Comparison of ENCODE assay signal across 9 cellular contexts in genomic region chr4:184444953-184445309, GRCh38. TPM values are rescaled to one million over a fixed set of nuclear protein-coding genes. Genes with fewer than 3 reads are reported as not detected.
DNase-seq lines count a peak whose midpoint lies in the region; ATAC-seq and TF ChIP-seq lines count a peak whose summit lies in the region.
"Had no signal": no experiment of that assay in that cellular context is flagged by ENCODE, and none has a peak within 500 bp of the region (broad histone marks: within the 10 kb centered on the region; RNA-seq: fewer than 3 reads in every experiment).

No MANE protein-coding gene starts in this region.

- peak; percentile 38 to 47 for DNase-seq in activated T-cell treated with anti-CD3 and anti-CD28 coated beads, Interleukin-2, amount 50 U/mL, for 48 hours
- peak; percentile 16 to 54 for DNase-seq in stimulated activated CD4-positive, alpha-beta T cell treated with anti-CD3 and anti-CD28 coated beads, Interleukin-4, amount 100 ng/mL, for 4 hours
- DNase-seq in MV-4-11 (lab: John Stamatoyannopoulos, UW) (no peak), tibial nerve (ENCODE audit: low spot score in 2 of 2) (no peak), HEK293T (ENCODE audit: extremely low spot score) (no peak)
- DNase-seq: KBM-7 had no signal

- no peak for TF ChIP-seq EP300 in tibial nerve (IDR thresholded peaks at IDR 0.05)

- no peaks in the 10 kb centered on the region for H3K27me3 ChIP-seq in tibial nerve
- H3K27me3 ChIP-seq: ascending aorta had no signal

- peaks cover 0 to 99% (median 50%) of the 10 kb centered on the region in 4 donors for H3K4me1 ChIP-seq in tibial nerve

- ATAC-seq in GM18868 (IDR thresholded peaks at IDR 0.05; ENCODE audit: unreplicated experiment) (peak; percentile 84), HG02840 (IDR thresholded peaks at IDR 0.05; ENCODE audit: low FRiP score, unreplicated experiment) (peak; percentile 51)

- peak overlapping the region in 1 of 4 donors; percentile 52 for H3K27ac ChIP-seq in tibial nerve
- H3K27ac ChIP-seq: ascending aorta had no signal

- CTCF ChIA-PET in HEK293T (lab: Yijun Ruan, JAX) = no interaction called here

- TF ChIP-seq POLR2A in tibial nerve (IDR thresholded peaks at IDR 0.05) = no peak

- H3K4me3 ChIP-seq in tibial nerve = no peak overlapping the region
- H3K4me3 ChIP-seq: ascending aorta had no signal

- POLR2A ChIA-PET in HEK293T (lab: Yijun Ruan, JAX) = no interaction called here

- 74 to 82% methylated on average over 11 of the region's 11 CpGs for WGBS in tibial nerve, 2 donors

- no peaks in the 10 kb centered on the region for H3K9me3 ChIP-seq in tibial nerve
- H3K9me3 ChIP-seq: ascending aorta had no signal

- H3K36me3 ChIP-seq in tibial nerve = no peaks in the 10 kb centered on the region
- H3K36me3 ChIP-seq: ascending aorta had no signal

- no peak for TF ChIP-seq CTCF in tibial nerve (IDR thresholded peaks at IDR 0.05)

TF ChIP-seq in HEK293T, 16 proteins besides CTCF, POLR2A, EP300 and RAD21:
- TF ChIP-seq LEF1 (IDR thresholded peaks at IDR 0.05; ENCODE audit: borderline replicate concordance) = no peak
- no peak for TF ChIP-seq ZNF384 (IDR thresholded peaks at IDR 0.05)

RNA-seq across cellular contexts. Expression of gene IRF2, which starts 29.4 kb away (rescaled TPM):
- total RNA-seq in tibial nerve = 10 to 100 TPM; 23.7 to 36.8 (median 30.4) TPM

Comparison
In these comparisons a context has a peak if more than half of its experiments do, and no peak if none do; other contexts are left out.
1. DNase-seq: peak in activated T-cell treated with anti-CD3 and anti-CD28 coated beads, Interleukin-2, amount 50 U/mL, for 48 hours (2 of 2) and stimulated activated CD4-positive, alpha-beta T cell treated with anti-CD3 and anti-CD28 coated beads, Interleukin-4, amount 100 ng/mL, for 4 hours (2 of 2); none in MV-4-11 (single experiment), tibial nerve (0 of 2) and HEK293T (single experiment).